In the genomic region with DNA sequence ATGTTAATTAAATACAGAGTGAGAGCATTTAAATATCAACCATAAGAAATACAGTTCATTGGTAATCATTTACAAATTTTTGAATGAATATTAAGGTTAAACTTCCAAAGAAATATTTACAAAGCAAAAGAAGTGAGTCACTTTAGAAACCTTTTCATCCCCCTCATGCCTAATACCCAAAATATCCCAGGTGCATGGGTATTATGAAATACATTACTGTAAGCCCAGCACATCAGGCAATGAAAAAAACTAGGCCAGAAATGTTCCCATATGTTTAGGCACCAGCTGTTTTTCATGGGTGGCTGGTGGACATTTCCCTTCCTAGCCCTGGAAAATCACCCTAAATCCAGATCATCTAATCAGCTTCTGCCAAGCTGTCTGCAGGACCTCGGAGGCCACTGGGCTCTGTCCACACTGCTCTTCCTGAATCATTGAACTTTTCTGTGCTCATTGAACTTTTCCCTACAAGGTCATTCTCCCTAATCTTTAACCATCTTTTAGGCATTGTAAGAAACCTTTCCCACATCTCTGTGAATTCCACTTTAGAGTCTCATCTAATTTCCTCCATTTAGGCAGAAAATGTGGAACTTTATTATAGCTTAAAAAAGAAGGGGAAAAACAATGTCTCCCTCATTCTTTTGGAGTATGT, we compare ENCODE assay signal across 15 cellular contexts.
"Had no signal": no experiment of that assay in that cellular context is flagged by ENCODE, and none has a peak within 500 bp of the region (broad histone marks: within the 10 kb centered on the region; RNA-seq: fewer than 3 reads in every experiment).

No MANE protein-coding gene starts in this region.

- H3K27ac ChIP-seq: gastrocnemius medialis, testis had no signal

- H3K4me1 ChIP-seq: gastrocnemius medialis, testis had no signal

- H3K4me3 ChIP-seq: gastrocnemius medialis, testis had no signal

- H3K36me3 ChIP-seq: gastrocnemius medialis had no signal

- ATAC-seq: activated naive CD4-positive, alpha-beta T cell treated with anti-CD3 and anti-CD28 coated beads, Interleukin-2, amount 50 U/mL, for 72 hours; esophagus mucosa; gastrocnemius medialis; stimulated activated naive CD8-positive, alpha-beta T cell treated with anti-CD3 and anti-CD28 coated beads, Interleukin-15, amount 100 ng/mL, for 72 hours had no signal

- DNase-seq: activated CD4-positive, alpha-beta T cell treated with anti-CD3 and anti-CD28 coated beads, Interleukin-2, amount 50 U/mL, for 4 hours; activated CD4-positive, CD25-positive, alpha-beta regulatory T cell treated with anti-CD3 and anti-CD28 coated beads, Interleukin-2, amount 50 U/mL, for 72 hours; activated T-cell treated with anti-CD3 and anti-CD28 coated beads, Interleukin-2, amount 50 U/mL, for 1 hour; amygdala; dermis blood vessel endothelial cell; endodermal cell; gastrocnemius medialis; retina; stimulated activated CD4-positive, alpha-beta T cell treated with anti-CD3 and anti-CD28 coated beads, Interleukin-15, amount 100 ng/mL, for 24 hours; stimulated activated CD4-positive, alpha-beta T cell treated with anti-CD3 and anti-CD28 coated beads, Interleukin-4, amount 100 ng/mL, for 24 hours; stimulated activated naive CD8-positive, alpha-beta T cell treated with anti-CD3 and anti-CD28 coated beads, Interleukin-15, amount 100 ng/mL, for 72 hours; T-helper 2 cell; testis had no signal

- H3K9me3 ChIP-seq: gastrocnemius medialis, testis had no signal

- H3K27me3 ChIP-seq: gastrocnemius medialis, testis had no signal
